ENCODE assay signal across 19 cellular contexts in genomic region chr7:27181176-27181520, GRCh38. TPM values are rescaled to one million over a fixed set of nuclear protein-coding genes. Genes with fewer than 3 reads are reported as not detected.
DNase-seq lines count a peak whose midpoint lies in the region; ATAC-seq lines count a peak whose summit lies in the region.
"Had no signal": no experiment of that assay in that cellular context is flagged by ENCODE, and none has a peak within 500 bp of the region (broad histone marks: within the 10 kb centered on the region; RNA-seq: fewer than 3 reads in every experiment).

No MANE protein-coding gene starts in this region.

- no peak for ATAC-seq in stimulated activated naive CD8-positive, alpha-beta T cell treated with anti-CD3 and anti-CD28 coated beads, Interleukin-15, Interleukin-2, amounts not matched to agents 100 U/mL and 50 U/mL, for 24 hours
- no peak for ATAC-seq in stimulated activated naive CD8-positive, alpha-beta T cell treated with anti-CD3 and anti-CD28 coated beads, Interleukin-15, amount 100 ng/mL, for 72 hours
- ATAC-seq in sciatic nerve (no peak), HG03196 (IDR thresholded peaks at IDR 0.05; ENCODE audit: unreplicated experiment) (no peak)
- ATAC-seq: heart right ventricle, right cardiac atrium had no signal

- no peak overlapping the region for H3K9ac ChIP-seq in iPS-15b (ENCODE audit: low read depth, low read length)
- H3K9ac ChIP-seq: BLaER1 treated with 17β-estradiol and CSF1 and Interleukin-3, amounts not matched to agents 10 nM and 100 nM had no signal

- H3K9me3 Mint-ChIP-seq in stimulated activated naive CD8-positive, alpha-beta T cell treated with anti-CD3 and anti-CD28 coated beads, Interleukin-15, amount 100 ng/mL, for 72 hours: no peaks in the 10 kb centered on the region

- peaks cover 32% of the 10 kb centered on the region for H3K4me1 Mint-ChIP-seq in stimulated activated naive CD8-positive, alpha-beta T cell treated with anti-CD3 and anti-CD28 coated beads, Interleukin-15, amount 100 ng/mL, for 72 hours

- peak; percentile 2 for DNase-seq in stimulated activated naive CD8-positive, alpha-beta T cell treated with anti-CD3 and anti-CD28 coated beads, Interleukin-15, Interleukin-2, amounts not matched to agents 100 U/mL and 50 U/mL, for 24 hours
- DNase-seq in stimulated activated naive CD8-positive, alpha-beta T cell treated with anti-CD3 and anti-CD28 coated beads, Interleukin-15, amount 100 ng/mL, for 72 hours: no peak
- DNase-seq in sciatic nerve (ENCODE audit: low spot score): peak; percentile 52
- no peak for DNase-seq in hepatic stellate cell (ENCODE audit: low spot score)
- no peak for DNase-seq in T-helper 9 cell
- no peak for DNase-seq in NCI-H748 treated with DMSO at 0.1 percent for 48 hours (lab: John Stamatoyannopoulos, UW)
- DNase-seq: activated CD4-positive, alpha-beta T cell treated with anti-CD3 and anti-CD28 coated beads for 4 hours; cerebellar nuclear complex; effector CD8-positive, alpha-beta T cell; heart right ventricle; MM.1S; NCI-H1694; NCI-H2227 treated with DMSO at 0.1 percent for 48 hours had no signal

- H3K36me3 ChIP-seq in iPS-15b (ENCODE audit: control insufficient read depth, insufficient read depth, low read length): no peaks in the 10 kb centered on the region
- H3K36me3 ChIP-seq: BLaER1 treated with 17β-estradiol and CSF1 and Interleukin-3, amounts not matched to agents 10 nM and 100 nM; heart right ventricle; neutrophil had no signal

- H3K4me3 ChIP-seq in iPS-15b (ENCODE audit: low read depth, low read length): peak overlapping the region; percentile 30
- H3K4me3 ChIP-seq: BLaER1 treated with 17β-estradiol and CSF1 and Interleukin-3, amounts not matched to agents 10 nM and 100 nM; heart right ventricle had no signal

- no peaks in the 10 kb centered on the region for H3K9me3 ChIP-seq in iPS-15b (ENCODE audit: control insufficient read depth, insufficient read depth, low read length)
- H3K9me3 ChIP-seq: heart right ventricle, neutrophil had no signal

- peaks cover 99% of the 10 kb centered on the region for H3K27me3 ChIP-seq in iPS-15b (ENCODE audit: control insufficient read depth, insufficient read depth, low read length)

- H3K27me3 Mint-ChIP-seq in stimulated activated naive CD8-positive, alpha-beta T cell treated with anti-CD3 and anti-CD28 coated beads, Interleukin-15, amount 100 ng/mL, for 72 hours: peaks cover 100% of the 10 kb centered on the region

- H3K27ac Mint-ChIP-seq in stimulated activated naive CD8-positive, alpha-beta T cell treated with anti-CD3 and anti-CD28 coated beads, Interleukin-15, amount 100 ng/mL, for 72 hours: no peak overlapping the region

- peaks cover 2% of the 10 kb centered on the region for H3K4me1 ChIP-seq in iPS-15b (ENCODE audit: control insufficient read depth, insufficient read depth, low read length)

- H3K4me3 Mint-ChIP-seq in stimulated activated naive CD8-positive, alpha-beta T cell treated with anti-CD3 and anti-CD28 coated beads, Interleukin-15, amount 100 ng/mL, for 72 hours: no peak overlapping the region

- intact Hi-C loops in sciatic nerve (cut with DNase I): no loop called here

RNA-seq across cellular contexts. Expression of gene HOXA11, which starts 3.9 kb away (rescaled TPM):
- 1.3 TPM for total RNA-seq in sciatic nerve
- total RNA-seq: heart right ventricle, right cardiac atrium had no signal

RNA-seq across cellular contexts. Expression of gene HOXA10, which starts 7.0 kb away (rescaled TPM):
- 11.2 TPM for total RNA-seq in sciatic nerve
- total RNA-seq: right cardiac atrium had no signal

RNA-seq across cellular contexts. Expression of gene HOXA9, which starts 15.8 kb away (rescaled TPM):
- 7.1 TPM for total RNA-seq in sciatic nerve
- total RNA-seq: heart right ventricle, right cardiac atrium had no signal

RNA-seq across cellular contexts. Expression of gene HOXA13, which starts 18.7 kb away (rescaled TPM):
- total RNA-seq in sciatic nerve: 0.18 TPM
- total RNA-seq: aorta, heart right ventricle, right cardiac atrium had no signal

RNA-seq across cellular contexts. Expression of gene HOXA7, which starts 24.7 kb away (rescaled TPM):
- 6.2 TPM for total RNA-seq in sciatic nerve
- total RNA-seq: heart right ventricle, right cardiac atrium had no signal

Comparison
In these comparisons a context has a peak if more than half of its experiments do, and no peak if none do; other contexts are left out.
1. DNase-seq: peak in stimulated activated naive CD8-positive, alpha-beta T cell treated with anti-CD3 and anti-CD28 coated beads, Interleukin-15, Interleukin-2, amounts not matched to agents 100 U/mL and 50 U/mL, for 24 hours (single experiment) and sciatic nerve (single experiment); none in stimulated activated naive CD8-positive, alpha-beta T cell treated with anti-CD3 and anti-CD28 coated beads, Interleukin-15, amount 100 ng/mL, for 72 hours (0 of 2), hepatic stellate cell (single experiment), T-helper 9 cell (single experiment) and NCI-H748 treated with DMSO at 0.1 percent for 48 hours (single experiment).